ENCODE assay signal across 8 cellular contexts in the genomic region with DNA sequence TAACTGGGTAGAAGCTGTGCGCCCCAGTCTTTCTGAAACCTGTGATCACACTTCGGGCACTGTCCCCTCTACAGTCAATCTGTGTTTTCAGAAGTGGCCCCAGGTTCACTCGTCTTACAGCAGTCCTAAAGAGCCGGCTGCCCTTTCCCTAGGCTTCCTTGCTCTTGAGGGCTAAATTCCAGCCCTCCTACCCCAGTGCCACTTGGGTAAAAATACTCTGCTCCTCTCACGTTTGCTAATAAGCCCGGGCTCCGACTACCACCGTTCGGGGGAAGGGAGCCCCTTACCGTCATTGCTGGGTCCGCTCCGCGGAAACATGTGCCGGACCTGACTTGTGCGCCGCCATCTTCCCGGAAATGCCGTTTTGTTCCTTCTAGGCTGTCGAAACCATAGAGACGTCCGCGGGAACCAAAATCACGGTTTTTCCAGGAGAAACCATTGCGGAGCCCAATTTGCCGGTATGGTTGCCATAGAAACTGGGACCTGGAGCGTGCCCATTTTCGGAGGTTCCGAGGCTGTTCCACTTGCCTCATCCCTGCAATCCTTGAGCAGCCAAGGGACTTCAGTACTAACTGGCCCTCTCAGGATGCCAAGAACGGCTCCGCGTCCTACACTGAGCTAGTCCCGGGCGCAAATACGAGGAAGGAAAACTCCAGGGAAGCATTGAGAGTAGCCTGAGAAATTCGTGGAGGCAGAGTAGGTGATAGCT. TPM values are rescaled to one million over a fixed set of nuclear protein-coding genes. Genes with fewer than 3 reads are reported as not detected.
DNase-seq lines count a peak whose midpoint lies in the region; ATAC-seq and TF ChIP-seq lines count a peak whose summit lies in the region.

TSS of gene GPATCH4 (minus strand) at position 358 of the 709 bp plus-strand sequence.

- peak within 1 kb of the TSS; percentile 90 for H2AFZ ChIP-seq in SK-N-SH (ENCODE audit: low read depth)

- CTCF ChIA-PET in SK-N-SH (lab: Yijun Ruan, JAX): interaction anchor here (0.6 to 4.4 kb wide), 14 partner anchors 7 to 233 kb away, joined by 3 to 24 read pairs (median 3); partner anchors contain the start of gene HAPLN2

- no peaks in the 10 kb centered on the region for H3K9me2 ChIP-seq in SK-N-SH

- peak; percentile 67 for ATAC-seq in GM21381 (IDR thresholded peaks at IDR 0.05; ENCODE audit: unreplicated experiment)

- H3K79me2 ChIP-seq in SK-N-SH (ENCODE audit: insufficient read depth): peaks cover 32% of the 10 kb centered on the region

- H3K4me3 ChIP-seq in SK-N-SH (ENCODE audit: low read depth in 2 of 2, low read length in 1 of 2): peak within 1 kb of the TSS; percentile 72 to 92

- no peak for TF ChIP-seq EP300 in SK-N-SH (IDR thresholded peaks at IDR 0.05; ENCODE audit: borderline replicate concordance in 1 of 2, low read depth in 1 of 2, low read length in 1 of 2)

- H4K20me1 ChIP-seq in SK-N-SH (ENCODE audit: insufficient read depth): no peaks in the 10 kb centered on the region

- TF ChIP-seq RAD21 in SK-N-SH (IDR thresholded peaks at IDR 0.05; ENCODE audit: low read length): no peak

- H3F3A ChIP-seq in SK-N-SH (replicated peaks; ENCODE audit: insufficient read depth): peaks cover 10% of the 10 kb centered on the region

- DNase-seq in C1 segment of cervical spinal cord (lab: John Stamatoyannopoulos, UW): peak in 12 of 14 donors; percentile 45 to 97 (median 74)
- DNase-seq in MV-4-11 (lab: John Stamatoyannopoulos, UW): peak; percentile 79
- DNase-seq in SK-N-SH: peak; percentile 77
- peak; percentile 77 for DNase-seq in activated naive CD4-positive, alpha-beta T cell treated with anti-CD3 and anti-CD28 coated beads, Interleukin-2, amount 50 U/mL, for 16 hours
- peak; percentile 69 for DNase-seq in germinal center (ENCODE audit: low spot score)
- peak; percentile 76 for DNase-seq in non-pigmented ciliary epithelial cell (ENCODE audit: low read depth)
- DNase-seq in substantia nigra (lab: John Stamatoyannopoulos, UW): peak in 47 of 49 donors; percentile 22 to 88 (median 66)

- H3K9me3 ChIP-seq in SK-N-SH: no peaks in the 10 kb centered on the region

- peaks cover 6 to 9% of the 10 kb centered on the region in 2 experiments; a peak in 2 of 4 replicates for H3K4me1 ChIP-seq in SK-N-SH (ENCODE audit: control insufficient read depth in 1 of 2, insufficient read depth in 2 of 2, low read depth in 1 of 2, low read length in 1 of 2)

- no peaks in the 10 kb centered on the region for H3K27me3 ChIP-seq in SK-N-SH (ENCODE audit: insufficient read depth)

- H3K4me2 ChIP-seq in SK-N-SH: peak within 1 kb of the TSS; percentile 85

- H3K36me3 ChIP-seq in SK-N-SH (replicated peaks in 1 of 2; ENCODE audit: control insufficient read depth in 1 of 2, insufficient read depth in 2 of 2, low read length in 1 of 2): peaks cover 26 to 28% of the 10 kb centered on the region in 2 experiments

- under 1% methylated on average over 26 of the region's 35 CpGs for WGBS in SK-N-SH (ENCODE audit: low lambda C conversion rate)

- POLR2A ChIA-PET in SK-N-SH (lab: Yijun Ruan, JAX): interaction anchor here (1.5 to 1.8 kb wide), 2 partner anchors 9 kb away, joined by 9 to 15 read pairs; partner anchors contain the start of gene NAXE

- TF ChIP-seq CTCF in SK-N-SH (IDR thresholded peaks at IDR 0.05): no peak

- H3K9ac ChIP-seq in SK-N-SH: peak within 1 kb of the TSS; percentile 83

- peak within 1 kb of the TSS; percentile 85 to 89 for H3K27ac ChIP-seq in SK-N-SH (ENCODE audit: low read depth in 2 of 2, low read length in 1 of 2)
- H3K27ac ChIP-seq in substantia nigra (ENCODE audit: low read depth, low read length, poor library complexity, severe bottlenecking): peak within 1 kb of the TSS; percentile 86

TF ChIP-seq in SK-N-SH, 30 proteins besides CTCF, POLR2A, EP300 and RAD21 (continues in another document):
- no peak for TF ChIP-seq RXRA (IDR thresholded peaks at IDR 0.05; ENCODE audit: borderline replicate concordance, low read depth)
- TF ChIP-seq POLR2AphosphoS5 (IDR thresholded peaks at IDR 0.05; ENCODE audit: low read depth, low read length): peak; percentile 93
- peak; percentile 100 for TF ChIP-seq MXI1 (IDR thresholded peaks at IDR 0.05; ENCODE audit: low read depth, low read length)
- no peak for TF ChIP-seq IRF3 (IDR thresholded peaks at IDR 0.05; ENCODE audit: low read depth, low read length)
- no peak for TF ChIP-seq FOXM1 (IDR thresholded peaks at IDR 0.05; ENCODE audit: low read depth)
- no peak for TF ChIP-seq GATA2 (CRISPR knock-in tag; IDR thresholded peaks at IDR 0.05)
- no peak for TF ChIP-seq PBX3 (IDR thresholded peaks at IDR 0.05)
- TF ChIP-seq GABPA (IDR thresholded peaks at IDR 0.05; ENCODE audit: low read depth): peak; percentile 87
- TF ChIP-seq, protein P1, sequence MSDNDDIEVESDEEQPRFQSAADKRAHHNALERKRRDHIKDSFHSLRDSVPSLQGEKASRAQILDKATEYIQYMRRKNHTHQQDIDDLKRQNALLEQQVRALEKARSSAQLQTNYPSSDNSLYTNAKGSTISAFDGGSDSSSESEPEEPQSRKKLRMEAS (IDR thresholded peaks at IDR 0.05; ENCODE audit: low read depth): peak; percentile 100
- TF ChIP-seq EZH2phosphoT487 (IDR thresholded peaks at IDR 0.05; ENCODE audit: borderline replicate concordance, low read depth): no peak
- TF ChIP-seq ZBTB33 (IDR thresholded peaks at IDR 0.05; ENCODE audit: borderline replicate concordance, low read depth): peak; percentile 71; the same call in 1 of the 2 replicates
- peak; percentile 76 for TF ChIP-seq CHD2 (IDR thresholded peaks at IDR 0.05; ENCODE audit: low read length, partially characterized antibody)
- no peak for TF ChIP-seq FOXJ3 (CRISPR knock-in tag; IDR thresholded peaks at IDR 0.05)
- TF ChIP-seq USF1 (IDR thresholded peaks at IDR 0.05; ENCODE audit: borderline replicate concordance, low read depth): 0 out of 2 replicates have a peak, but pooled peaks have one; percentile 9

RNA-seq across cellular contexts. Expression of gene GPATCH4, which starts in this region (rescaled TPM):
- polyA plus RNA-seq in SK-N-SH (2012; rRNA removed): 36.6 and 46.8 TPM in 2 replicates
- 45.1 and 47.1 TPM in 2 replicates for polyA plus RNA-seq in SK-N-SH (2012; cell fraction: cytosol; rRNA removed)
- polyA plus RNA-seq in SK-N-SH (2012; cell fraction: nucleus; rRNA removed): 41.7 and 60.0 TPM in 2 replicates

Comparison
In these comparisons a context has a peak if more than half of its experiments do, and no peak if none do; other contexts are left out.
1. Peak in every context shown above with its lines: DNase-seq, ATAC-seq, H3K4me3 ChIP-seq and H3K27ac ChIP-seq.